9 cellular contexts compared by ENCODE assay signal in genomic region chr4:151744614-151745013, GRCh38. TPM values are rescaled to one million over a fixed set of nuclear protein-coding genes. Genes with fewer than 3 reads are reported as not detected.
A peak's percentile ranks its signal among the peaks of the same experiment; 100 is the strongest.
DNase-seq lines count a peak whose midpoint lies in the region; ATAC-seq, FAIRE-seq and TF ChIP-seq lines count a peak whose summit lies in the region.
"Had no signal": no experiment of that assay in that cellular context is flagged by ENCODE, and none has a peak within 500 bp of the region (broad histone marks: within the 10 kb centered on the region; RNA-seq: fewer than 3 reads in every experiment).

No MANE protein-coding gene starts in this region.

- TF ChIP-seq RAD21 in GM12878 (IDR thresholded peaks at IDR 0.05; ENCODE audit: insufficient read depth, low read depth, low read length) = no peak

- no peaks in the 10 kb centered on the region for H4K20me1 ChIP-seq in GM12878 (ENCODE audit: control insufficient read depth, insufficient read depth)

- CTCF ChIA-PET in GM12878 (lab: Yijun Ruan, JAX) = interaction anchor here (0.7 to 1.9 kb wide), 4 partner anchors 16 to 140 kb away, joined by 3 to 7 read pairs (median 4); partner anchors contain the start of gene GATB

- intact Hi-C loops in GM12878 (cut with micrococcal nuclease; ENCODE audit: unreplicated experiment) = no loop called here
- intact Hi-C loops in body of pancreas (cut with DNase I) = no loop called here
- intact Hi-C loops in pancreas (cut with DNase I) = no loop called here
- intact Hi-C loops in right cardiac atrium (cut with DNase I) = no loop called here

- H3K9ac ChIP-seq in GM12878 (ENCODE audit: control insufficient read depth, insufficient read depth, low read length) (no peak overlapping the region), mesenchymal stem cell (ENCODE audit: low read length) (peak overlapping the region; percentile 53)

- peaks cover 21% of the 10 kb centered on the region for H3K79me1 ChIP-seq in mesenchymal stem cell (replicated peaks; ENCODE audit: low read length, poor library complexity, severe bottlenecking)

- no peaks in the 10 kb centered on the region; the same call in 2 of the 3 replicates for H3K9me3 ChIP-seq in GM12878 (replicated peaks; ENCODE audit: control insufficient read depth, insufficient read depth, low read length)
- H3K9me3 ChIP-seq in mesenchymal stem cell (ENCODE audit: control insufficient read depth, low read length) = no peaks in the 10 kb centered on the region
- H3K9me3 ChIP-seq in body of pancreas = no peaks in the 10 kb centered on the region
- no peaks in the 10 kb centered on the region for H3K9me3 ChIP-seq in pancreas
- no peaks in the 10 kb centered on the region for H3K9me3 ChIP-seq in right cardiac atrium (ENCODE audit: control insufficient read depth, low read length)

- H3K79me2 ChIP-seq in GM12878 (ENCODE audit: control insufficient read depth, insufficient read depth, low read length) = no peaks in the 10 kb centered on the region

- no peak overlapping the region for H3K23ac ChIP-seq in mesenchymal stem cell (ENCODE audit: low read length in 2 of 2)

- no TSS peak for BruUV-seq in GM12878 (replicated peaks; lab: Mats Ljungman, UMichigan)

- H3K14ac ChIP-seq in mesenchymal stem cell (ENCODE audit: low read length in 2 of 2) = no peak overlapping the region

- RAD21 ChIA-PET in GM12878 (lab: Charles Lee; ENCODE audit: unreplicated experiment) = interaction anchor here (1.9 to 2.7 kb wide), 3 partner anchors 10 to 143 kb away, joined by 4 to 11 read pairs (median 6); no protein-coding TSS in a partner anchor

- H4K8ac ChIP-seq in mesenchymal stem cell (ENCODE audit: low read length) = no peak overlapping the region

- TF ChIP-seq CTCF in GM12878 (IDR thresholded peaks at IDR 0.05 in 2 of 3, conservative IDR thresholded peaks at IDR 0.05 in 1 of 3; ENCODE audit: control insufficient read depth in 2 of 3, extremely low read depth in 1 of 3, insufficient read depth in 1 of 3, low read depth in 3 of 3, low read length in 3 of 3) (no peak), body of pancreas (IDR thresholded peaks at IDR 0.05) (no peak), pancreas (IDR thresholded peaks at IDR 0.05) (no peak)

- DNase-seq in GM03348 (ENCODE audit: low spot score) (peak; percentile 78), GM12878 (ENCODE audit: low read depth, low spot score) (peak; percentile 44), mesenchymal stem cell (peak; percentile 92), body of pancreas (no peak), pancreas (no peak), right cardiac atrium (no peak)
- DNase-seq: activated naive CD4-positive, alpha-beta T cell treated with anti-CD3 and anti-CD28 coated beads, Interleukin-2, amount 10 ng/mL, durations not matched to agents 7 days and 5 days had no signal

- peak overlapping the region; percentile 98 for H2BK15ac ChIP-seq in mesenchymal stem cell (ENCODE audit: low read depth, poor library complexity, severe bottlenecking)

- H3K36me3 ChIP-seq in GM12878 (ENCODE audit: control insufficient read depth in 2 of 2, insufficient read depth in 2 of 2, low read length in 1 of 2) (no peaks in the 10 kb centered on the region; a peak in 1 of 4 replicates), mesenchymal stem cell (ENCODE audit: control insufficient read depth in 1 of 2, insufficient read depth in 2 of 2, low read depth in 1 of 2, low read length in 2 of 2) (peaks cover 0 to 5% of the 10 kb centered on the region in 2 experiments), body of pancreas (replicated peaks in 1 of 2; ENCODE audit: insufficient read depth in 1 of 2, low read depth in 2 of 2) (no peaks in the 10 kb centered on the region), pancreas (no peaks in the 10 kb centered on the region)

- no peak for TF ChIP-seq POLR2A in GM12878 (IDR thresholded peaks at IDR 0.05; ENCODE audit: low read depth, low read length)
- TF ChIP-seq POLR2A in body of pancreas (IDR thresholded peaks at IDR 0.05) = no peak

- peak overlapping the region; percentile 79 for H2BK5ac ChIP-seq in mesenchymal stem cell (ENCODE audit: low read depth, low read length, poor library complexity, severe bottlenecking)

- POLR2A ChIA-PET in GM12878 (lab: Charles Lee) = interaction anchor here (0.6 to 1.5 kb wide), 2 partner anchors 17 to 34 kb away, joined by 3 to 4 read pairs; partner anchors contain the start of gene GATB

- H3K18ac ChIP-seq in mesenchymal stem cell (ENCODE audit: low read depth in 1 of 2, low read length in 2 of 2) = no peak overlapping the region

- no peak overlapping the region for H2AK5ac ChIP-seq in mesenchymal stem cell (ENCODE audit: low read length, severe bottlenecking)

- H4K91ac ChIP-seq in mesenchymal stem cell (ENCODE audit: low read length) = no peak overlapping the region

- H3K4me1 ChIP-seq in GM12878 (ENCODE audit: control insufficient read depth, insufficient read depth, low read length) (peaks cover 23% of the 10 kb centered on the region), mesenchymal stem cell (ENCODE audit: control insufficient read depth, insufficient read depth, low read depth, low read length) (peaks cover 6% of the 10 kb centered on the region), body of pancreas (no peaks in the 10 kb centered on the region), pancreas (no peaks in the 10 kb centered on the region), right cardiac atrium (ENCODE audit: control insufficient read depth, insufficient read depth, low read length) (peaks cover 3% of the 10 kb centered on the region)

- no peak overlapping the region for H3K4ac ChIP-seq in mesenchymal stem cell (ENCODE audit: low read depth in 1 of 2, low read length in 2 of 2)

- H3K4me2 ChIP-seq in GM12878 (ENCODE audit: control insufficient read depth, insufficient read depth) (peak overlapping the region; percentile 60), mesenchymal stem cell (ENCODE audit: low read length, poor library complexity, severe bottlenecking) (no peak overlapping the region)

- peak in 1 of 2 experiments; percentile 67; a peak in 1 of 4 replicates for TF ChIP-seq EP300 in GM12878 (IDR thresholded peaks at IDR 0.05; ENCODE audit: borderline replicate concordance in 1 of 2, control insufficient read depth in 1 of 2, low read depth in 2 of 2, low read length in 2 of 2)

- H2AFZ ChIP-seq in GM12878 (ENCODE audit: control insufficient read depth, low read depth, low read length) (no peak overlapping the region), mesenchymal stem cell (ENCODE audit: low read depth, low read length) (no peak overlapping the region)

- in situ Hi-C loops in GM12878 (cut with MboI) = no loop called here

- H3K4me3 ChIP-seq in GM12878 (no peak overlapping the region), mesenchymal stem cell (ENCODE audit: insufficient read depth in 1 of 2, low read depth in 1 of 2, low read length in 2 of 2) (no peak overlapping the region), body of pancreas (no peak overlapping the region), pancreas (no peak overlapping the region), right cardiac atrium (ENCODE audit: low read length) (no peak overlapping the region)

- 56% methylated on average over 1 of the region's 1 CpG for WGBS in GM12878 (ENCODE audit: insufficient coverage, insufficient replicate concordance, low lambda C conversion rate, missing lambda C conversion rate)
- WGBS in mesenchymal stem cell = 0% methylated on average over 1 of the region's 1 CpG
- WGBS in body of pancreas, 2 donors = 76 to 83% methylated on average over 1 of the region's 1 CpG
- 78 to 83% methylated on average over 1 of the region's 1 CpG for WGBS in pancreas, 2 donors
- WGBS in right cardiac atrium = 55% methylated on average over 1 of the region's 1 CpG

- peak; percentile 67 for ATAC-seq in HG03432 (IDR thresholded peaks at IDR 0.05; ENCODE audit: unreplicated experiment)
- ATAC-seq in GM12878 = peak; percentile 66
- ATAC-seq in body of pancreas = no peak
- ATAC-seq in GM19395 (IDR thresholded peaks at IDR 0.05; ENCODE audit: unreplicated experiment) = no peak
- no peak for ATAC-seq in pancreas
- no peak for ATAC-seq in right cardiac atrium

- H3K27ac ChIP-seq in GM12878 (ENCODE audit: control insufficient read depth, insufficient read depth) (peak overlapping the region; percentile 73), mesenchymal stem cell (ENCODE audit: low read length, poor library complexity, severe bottlenecking) (peak overlapping the region; percentile 96), body of pancreas (no peak overlapping the region), pancreas (no peak overlapping the region), right cardiac atrium (ENCODE audit: low read length) (no peak overlapping the region)

- H3K27me3 ChIP-seq in GM12878 (replicated peaks in 1 of 2; ENCODE audit: control insufficient read depth in 2 of 2, insufficient read depth in 2 of 2, low read length in 1 of 2) = no peaks in the 10 kb centered on the region
- no peaks in the 10 kb centered on the region for H3K27me3 ChIP-seq in mesenchymal stem cell (ENCODE audit: control insufficient read depth in 1 of 2, insufficient read depth in 1 of 2, low read length in 2 of 2)
- no peaks in the 10 kb centered on the region for H3K27me3 ChIP-seq in body of pancreas
- no peaks in the 10 kb centered on the region for H3K27me3 ChIP-seq in pancreas
- no peaks in the 10 kb centered on the region for H3K27me3 ChIP-seq in right cardiac atrium (ENCODE audit: control insufficient read depth, insufficient read depth)

- H2BK120ac ChIP-seq in mesenchymal stem cell (ENCODE audit: low read depth, low read length) = no peak overlapping the region

- no peak overlapping the region for H2BK12ac ChIP-seq in mesenchymal stem cell (ENCODE audit: low read length in 2 of 2)

- SMC1A ChIA-PET in GM12878 (lab: Charles Lee; ENCODE audit: uncharacterized antibody, unreplicated experiment) = interaction anchor here (0.7 to 1.9 kb wide), 10 partner anchors 16 to 533 kb away, joined by 3 to 9 read pairs (median 4); no protein-coding TSS in a partner anchor

- FAIRE-seq in GM12878 (lab: Jason Lieb, UNC) = no peak
- FAIRE-seq in pancreas (lab: Jason Lieb, UNC) = no peak

RNA-seq across cellular contexts. Expression of gene GATB, which starts 16.2 kb away (rescaled TPM):
- 38.9 and 40.1 TPM in 2 replicates for total RNA-seq in GM12878 (2013; cell fraction: nucleolus; rRNA removed)
- total RNA-seq in GM12878 (2014; rRNA removed) = 29.3 and 30.4 TPM in 2 replicates
- 27.1 and 29.8 TPM in 2 replicates for total RNA-seq in GM12878 (2014; rRNA removed; fragmentation: Illumina TruSeq; extraction: Trizol)
- 31.0 and 31.5 TPM in 2 replicates for total RNA-seq in GM12878 (2021)
- polyA plus RNA-seq in GM12878 (2011; ENCODE audit: low read depth) = 9.9 TPM
- 31.4 and 32.4 TPM in 2 replicates for polyA plus RNA-seq in GM12878 (2011; rRNA removed)
- polyA plus RNA-seq in GM12878 (2011; cell fraction: cytosol; rRNA removed) = 26.2 and 27.6 TPM in 2 replicates
- polyA plus RNA-seq in GM12878 (2011; cell fraction: nucleus; rRNA removed) = 28.1 and 30.7 TPM in 2 replicates
- 16.2 and 16.5 TPM in 2 replicates for polyA plus RNA-seq in GM12878 (2012)
- 32.0 and 34.7 TPM in 2 replicates for polyA plus RNA-seq in GM12878 (2014; fragmentation: Illumina TruSeq; extraction: Trizol)
- polyA plus RNA-seq in GM12878 (2014; fragmentation: Nextera tagmentation; extraction: Ambion mirVana) = 10 to 100 TPM; 20.5 to 25.6 TPM
- polyA plus RNA-seq in GM12878 (2014; rRNA removed) = 29.9 and 32.5 TPM in 2 replicates
- polyA plus RNA-seq in GM12878 (2016; fragmentation: Nextera tagmentation; extraction: Ambion mirVana) = 10 to 100 TPM; 34.5 to 37.3 TPM
- 23.9 and 24.2 TPM in 2 replicates for polyA minus RNA-seq in GM12878 (2011; rRNA and poly(A)+ RNA removed)
- polyA minus RNA-seq in GM12878 (2011; cell fraction: cytosol; rRNA and poly(A)+ RNA removed) = 7.2 and 10.4 TPM in 2 replicates
- 16.4 and 22.3 TPM in 2 replicates for polyA minus RNA-seq in GM12878 (2011; cell fraction: nucleus; rRNA and poly(A)+ RNA removed)
- 12.0 TPM for polyA plus RNA-seq in mesenchymal stem cell (2013, experiment 1 of 2)
- polyA plus RNA-seq in mesenchymal stem cell (2013, experiment 2 of 2) = 11.8 TPM
- 1 to 10 TPM; 5.6 to 7.3 TPM for total RNA-seq in body of pancreas
- 1 to 10 TPM; 1.8 to 9.0 (median 5.8) TPM for total RNA-seq in pancreas
- 10 to 100 TPM in 1 of 2 donors, 1 to 10 TPM in 1; 9.1 to 10.0 TPM for polyA plus RNA-seq in pancreas
- total RNA-seq in right cardiac atrium = 100 to 1,000 TPM in 1 of 4 donors, 10 to 100 TPM in 3; 87.5 to 104 (median 91.0) TPM
- polyA plus RNA-seq in right cardiac atrium = 182 TPM

Comparison
In these comparisons a context has a peak if more than half of its experiments do, and no peak if none do; other contexts are left out.
1. DNase-seq: peak in GM03348 (single experiment), GM12878 (single experiment) and mesenchymal stem cell (single experiment); none in body of pancreas (0 of 4), pancreas (0 of 6) and right cardiac atrium (0 of 3).
2. ATAC-seq: peak in HG03432 (single experiment) and GM12878 (single experiment); none in body of pancreas (single experiment), GM19395 (single experiment), pancreas (0 of 4) and right cardiac atrium (0 of 2).
3. H3K27ac ChIP-seq: peak in GM12878 (single experiment) and mesenchymal stem cell (single experiment); none in body of pancreas (0 of 4), pancreas (0 of 4) and right cardiac atrium (single experiment).